In the genomic region with DNA sequence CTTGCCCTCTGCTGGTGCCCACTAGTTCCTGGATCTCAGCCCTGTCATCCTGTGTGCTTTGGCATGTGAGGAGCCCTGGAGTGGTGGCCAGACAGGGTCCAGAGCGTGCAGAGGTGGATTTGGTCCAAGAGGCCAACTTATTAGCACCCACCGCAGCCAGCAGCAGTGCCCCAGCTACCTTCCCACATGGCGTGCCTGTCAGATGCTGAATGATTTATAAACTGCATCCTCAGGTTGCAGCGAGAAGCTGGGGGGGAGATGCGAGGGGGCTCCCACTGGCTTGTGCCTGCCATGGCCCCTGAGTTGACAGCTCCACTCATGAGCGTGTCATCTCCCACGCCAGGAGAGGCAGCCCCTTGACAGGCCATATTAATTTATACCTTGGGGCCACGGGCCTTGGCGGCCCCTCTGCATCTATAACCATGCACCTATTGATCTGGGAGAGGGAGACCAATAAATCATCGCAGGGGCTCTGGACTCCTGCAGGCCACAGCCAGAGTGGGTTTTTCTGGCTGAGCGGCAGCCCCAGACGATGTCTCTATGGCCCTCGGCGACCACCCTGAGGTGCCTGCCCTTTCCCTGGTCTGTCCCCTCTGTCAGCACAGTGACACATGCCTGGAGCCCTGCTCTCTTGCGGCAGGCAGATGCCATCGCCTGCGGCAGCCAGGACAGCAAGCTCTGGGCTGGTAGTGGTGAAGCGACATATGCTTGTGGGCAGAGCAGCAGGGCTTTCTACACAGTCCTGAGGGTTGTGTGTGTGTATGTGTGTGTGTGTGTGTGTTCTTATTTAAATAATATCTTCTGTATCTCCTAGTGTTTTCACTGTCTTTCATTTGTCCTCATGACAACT, we compare ENCODE assay signal across 1 cellular context.
TF ChIP-seq lines count a peak whose summit lies in the region.

No MANE protein-coding gene starts in this region.

TF ChIP-seq in K562, 482 proteins besides CTCF, POLR2A, EP300 and RAD21 (continued from another document):
- TF ChIP-seq, protein P1, sequence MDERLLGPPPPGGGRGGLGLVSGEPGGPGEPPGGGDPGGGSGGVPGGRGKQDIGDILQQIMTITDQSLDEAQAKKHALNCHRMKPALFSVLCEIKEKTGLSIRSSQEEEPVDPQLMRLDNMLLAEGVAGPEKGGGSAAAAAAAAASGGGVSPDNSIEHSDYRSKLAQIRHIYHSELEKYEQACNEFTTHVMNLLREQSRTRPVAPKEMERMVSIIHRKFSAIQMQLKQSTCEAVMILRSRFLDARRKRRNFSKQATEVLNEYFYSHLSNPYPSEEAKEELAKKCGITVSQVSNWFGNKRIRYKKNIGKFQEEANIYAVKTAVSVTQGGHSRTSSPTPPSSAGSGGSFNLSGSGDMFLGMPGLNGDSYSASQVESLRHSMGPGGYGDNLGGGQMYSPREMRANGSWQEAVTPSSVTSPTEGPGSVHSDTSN (CRISPR knock-in tag; IDR thresholded peaks at IDR 0.05; ENCODE audit: low read depth): no peak
- TF ChIP-seq, protein P1 (tag; conservative IDR thresholded peaks at IDR 0.05; ENCODE audit: low read depth): 0 out of 2 replicates have a peak, but pooled peaks have one; percentile 9
- TF ChIP-seq, protein P2, sequence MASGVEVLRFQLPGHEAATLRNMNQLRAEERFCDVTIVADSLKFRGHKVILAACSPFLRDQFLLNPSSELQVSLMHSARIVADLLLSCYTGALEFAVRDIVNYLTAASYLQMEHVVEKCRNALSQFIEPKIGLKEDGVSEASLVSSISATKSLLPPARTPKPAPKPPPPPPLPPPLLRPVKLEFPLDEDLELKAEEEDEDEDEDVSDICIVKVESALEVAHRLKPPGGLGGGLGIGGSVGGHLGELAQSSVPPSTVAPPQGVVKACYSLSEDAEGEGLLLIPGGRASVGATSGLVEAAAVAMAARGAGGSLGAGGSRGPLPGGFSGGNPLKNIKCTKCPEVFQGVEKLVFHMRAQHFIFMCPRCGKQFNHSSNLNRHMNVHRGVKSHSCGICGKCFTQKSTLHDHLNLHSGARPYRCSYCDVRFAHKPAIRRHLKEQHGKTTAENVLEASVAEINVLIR (CRISPR knock-in tag; IDR thresholded peaks at IDR 0.05): no peak
